In the genomic region with DNA sequence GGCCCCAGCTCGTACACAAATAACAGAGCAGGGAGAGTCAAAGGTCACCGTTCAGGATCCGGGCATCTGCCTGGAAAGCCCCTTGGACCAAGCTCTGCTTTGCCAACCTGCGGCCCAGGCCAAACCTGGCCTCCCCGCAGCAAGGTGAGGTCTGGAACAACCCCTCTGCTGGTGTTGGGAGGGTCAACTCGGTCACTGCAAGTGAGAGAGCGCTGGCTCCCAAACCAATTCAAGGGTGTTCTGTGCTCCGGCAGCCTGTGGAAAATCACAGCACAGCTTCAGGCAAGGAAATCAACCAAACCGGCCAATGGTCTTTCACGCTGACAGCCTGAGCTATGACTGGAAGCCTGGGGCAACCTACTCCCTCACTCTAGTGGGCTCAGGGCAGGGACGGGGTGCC, we compare ENCODE assay signal across 1 cellular context.
TF ChIP-seq lines count a peak whose summit lies in the region.

No MANE protein-coding gene starts in this region.

TF ChIP-seq in GM12878, 131 proteins besides CTCF, POLR2A, EP300 and RAD21:
- TF ChIP-seq IRF4 (IDR thresholded peaks at IDR 0.05; ENCODE audit: low read depth, low read length), result no peak
- TF ChIP-seq CEBPZ (IDR thresholded peaks at IDR 0.05; ENCODE audit: low read depth, low read length), result no peak
- no peak for TF ChIP-seq REST (IDR thresholded peaks at IDR 0.05; ENCODE audit: low read depth, low read length)
- TF ChIP-seq ZSCAN29 (IDR thresholded peaks at IDR 0.05), result no peak
- TF ChIP-seq IRF5 (IDR thresholded peaks at IDR 0.05; ENCODE audit: borderline replicate concordance), result no peak
- TF ChIP-seq, protein P1, sequence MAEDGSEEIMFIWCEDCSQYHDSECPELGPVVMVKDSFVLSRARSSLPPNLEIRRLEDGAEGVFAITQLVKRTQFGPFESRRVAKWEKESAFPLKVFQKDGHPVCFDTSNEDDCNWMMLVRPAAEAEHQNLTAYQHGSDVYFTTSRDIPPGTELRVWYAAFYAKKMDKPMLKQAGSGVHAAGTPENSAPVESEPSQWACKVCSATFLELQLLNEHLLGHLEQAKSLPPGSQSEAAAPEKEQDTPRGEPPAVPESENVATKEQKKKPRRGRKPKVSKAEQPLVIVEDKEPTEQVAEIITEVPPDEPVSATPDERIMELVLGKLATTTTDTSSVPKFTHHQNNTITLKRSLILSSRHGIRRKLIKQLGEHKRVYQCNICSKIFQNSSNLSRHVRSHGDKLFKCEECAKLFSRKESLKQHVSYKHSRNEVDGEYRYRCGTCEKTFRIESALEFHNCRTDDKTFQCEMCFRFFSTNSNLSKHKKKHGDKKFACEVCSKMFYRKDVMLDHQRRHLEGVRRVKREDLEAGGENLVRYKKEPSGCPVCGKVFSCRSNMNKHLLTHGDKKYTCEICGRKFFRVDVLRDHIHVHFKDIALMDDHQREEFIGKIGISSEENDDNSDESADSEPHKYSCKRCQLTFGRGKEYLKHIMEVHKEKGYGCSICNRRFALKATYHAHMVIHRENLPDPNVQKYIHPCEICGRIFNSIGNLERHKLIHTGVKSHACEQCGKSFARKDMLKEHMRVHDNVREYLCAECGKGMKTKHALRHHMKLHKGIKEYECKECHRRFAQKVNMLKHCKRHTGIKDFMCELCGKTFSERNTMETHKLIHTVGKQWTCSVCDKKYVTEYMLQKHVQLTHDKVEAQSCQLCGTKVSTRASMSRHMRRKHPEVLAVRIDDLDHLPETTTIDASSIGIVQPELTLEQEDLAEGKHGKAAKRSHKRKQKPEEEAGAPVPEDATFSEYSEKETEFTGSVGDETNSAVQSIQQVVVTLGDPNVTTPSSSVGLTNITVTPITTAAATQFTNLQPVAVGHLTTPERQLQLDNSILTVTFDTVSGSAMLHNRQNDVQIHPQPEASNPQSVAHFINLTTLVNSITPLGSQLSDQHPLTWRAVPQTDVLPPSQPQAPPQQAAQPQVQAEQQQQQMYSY (CRISPR knock-in tag; IDR thresholded peaks at IDR 0.05), result no peak
- TF ChIP-seq, protein P2, sequence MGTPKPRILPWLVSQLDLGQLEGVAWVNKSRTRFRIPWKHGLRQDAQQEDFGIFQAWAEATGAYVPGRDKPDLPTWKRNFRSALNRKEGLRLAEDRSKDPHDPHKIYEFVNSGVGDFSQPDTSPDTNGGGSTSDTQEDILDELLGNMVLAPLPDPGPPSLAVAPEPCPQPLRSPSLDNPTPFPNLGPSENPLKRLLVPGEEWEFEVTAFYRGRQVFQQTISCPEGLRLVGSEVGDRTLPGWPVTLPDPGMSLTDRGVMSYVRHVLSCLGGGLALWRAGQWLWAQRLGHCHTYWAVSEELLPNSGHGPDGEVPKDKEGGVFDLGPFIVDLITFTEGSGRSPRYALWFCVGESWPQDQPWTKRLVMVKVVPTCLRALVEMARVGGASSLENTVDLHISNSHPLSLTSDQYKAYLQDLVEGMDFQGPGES (IDR thresholded peaks at IDR 0.05), result no peak
- TF ChIP-seq STAT1 (conservative IDR thresholded peaks at IDR 0.05), result no peak
- no peak for TF ChIP-seq SMAD5 (IDR thresholded peaks at IDR 0.05; ENCODE audit: low read depth)
- no peak for TF ChIP-seq CREM (IDR thresholded peaks at IDR 0.05; ENCODE audit: low read depth)
- no peak for TF ChIP-seq PAX5 (IDR thresholded peaks at IDR 0.05; ENCODE audit: borderline replicate concordance, low read depth, low read length)
- no peak for TF ChIP-seq SP1 (IDR thresholded peaks at IDR 0.05; ENCODE audit: low read depth, low read length)
- TF ChIP-seq PAX8 (IDR thresholded peaks at IDR 0.05), result no peak
- TF ChIP-seq, protein P3, sequence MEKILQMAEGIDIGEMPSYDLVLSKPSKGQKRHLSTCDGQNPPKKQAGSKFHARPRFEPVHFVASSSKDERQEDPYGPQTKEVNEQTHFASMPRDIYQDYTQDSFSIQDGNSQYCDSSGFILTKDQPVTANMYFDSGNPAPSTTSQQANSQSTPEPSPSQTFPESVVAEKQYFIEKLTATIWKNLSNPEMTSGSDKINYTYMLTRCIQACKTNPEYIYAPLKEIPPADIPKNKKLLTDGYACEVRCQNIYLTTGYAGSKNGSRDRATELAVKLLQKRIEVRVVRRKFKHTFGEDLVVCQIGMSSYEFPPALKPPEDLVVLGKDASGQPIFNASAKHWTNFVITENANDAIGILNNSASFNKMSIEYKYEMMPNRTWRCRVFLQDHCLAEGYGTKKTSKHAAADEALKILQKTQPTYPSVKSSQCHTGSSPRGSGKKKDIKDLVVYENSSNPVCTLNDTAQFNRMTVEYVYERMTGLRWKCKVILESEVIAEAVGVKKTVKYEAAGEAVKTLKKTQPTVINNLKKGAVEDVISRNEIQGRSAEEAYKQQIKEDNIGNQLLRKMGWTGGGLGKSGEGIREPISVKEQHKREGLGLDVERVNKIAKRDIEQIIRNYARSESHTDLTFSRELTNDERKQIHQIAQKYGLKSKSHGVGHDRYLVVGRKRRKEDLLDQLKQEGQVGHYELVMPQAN (conservative IDR thresholded peaks at IDR 0.05), result no peak
- TF ChIP-seq, protein P4, sequence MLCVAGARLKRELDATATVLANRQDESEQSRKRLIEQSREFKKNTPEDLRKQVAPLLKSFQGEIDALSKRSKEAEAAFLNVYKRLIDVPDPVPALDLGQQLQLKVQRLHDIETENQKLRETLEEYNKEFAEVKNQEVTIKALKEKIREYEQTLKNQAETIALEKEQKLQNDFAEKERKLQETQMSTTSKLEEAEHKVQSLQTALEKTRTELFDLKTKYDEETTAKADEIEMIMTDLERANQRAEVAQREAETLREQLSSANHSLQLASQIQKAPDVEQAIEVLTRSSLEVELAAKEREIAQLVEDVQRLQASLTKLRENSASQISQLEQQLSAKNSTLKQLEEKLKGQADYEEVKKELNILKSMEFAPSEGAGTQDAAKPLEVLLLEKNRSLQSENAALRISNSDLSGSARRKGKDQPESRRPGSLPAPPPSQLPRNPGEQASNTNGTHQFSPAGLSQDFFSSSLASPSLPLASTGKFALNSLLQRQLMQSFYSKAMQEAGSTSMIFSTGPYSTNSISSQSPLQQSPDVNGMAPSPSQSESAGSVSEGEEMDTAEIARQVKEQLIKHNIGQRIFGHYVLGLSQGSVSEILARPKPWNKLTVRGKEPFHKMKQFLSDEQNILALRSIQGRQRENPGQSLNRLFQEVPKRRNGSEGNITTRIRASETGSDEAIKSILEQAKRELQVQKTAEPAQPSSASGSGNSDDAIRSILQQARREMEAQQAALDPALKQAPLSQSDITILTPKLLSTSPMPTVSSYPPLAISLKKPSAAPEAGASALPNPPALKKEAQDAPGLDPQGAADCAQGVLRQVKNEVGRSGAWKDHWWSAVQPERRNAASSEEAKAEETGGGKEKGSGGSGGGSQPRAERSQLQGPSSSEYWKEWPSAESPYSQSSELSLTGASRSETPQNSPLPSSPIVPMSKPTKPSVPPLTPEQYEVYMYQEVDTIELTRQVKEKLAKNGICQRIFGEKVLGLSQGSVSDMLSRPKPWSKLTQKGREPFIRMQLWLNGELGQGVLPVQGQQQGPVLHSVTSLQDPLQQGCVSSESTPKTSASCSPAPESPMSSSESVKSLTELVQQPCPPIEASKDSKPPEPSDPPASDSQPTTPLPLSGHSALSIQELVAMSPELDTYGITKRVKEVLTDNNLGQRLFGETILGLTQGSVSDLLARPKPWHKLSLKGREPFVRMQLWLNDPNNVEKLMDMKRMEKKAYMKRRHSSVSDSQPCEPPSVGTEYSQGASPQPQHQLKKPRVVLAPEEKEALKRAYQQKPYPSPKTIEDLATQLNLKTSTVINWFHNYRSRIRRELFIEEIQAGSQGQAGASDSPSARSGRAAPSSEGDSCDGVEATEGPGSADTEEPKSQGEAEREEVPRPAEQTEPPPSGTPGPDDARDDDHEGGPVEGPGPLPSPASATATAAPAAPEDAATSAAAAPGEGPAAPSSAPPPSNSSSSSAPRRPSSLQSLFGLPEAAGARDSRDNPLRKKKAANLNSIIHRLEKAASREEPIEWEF (IDR thresholded peaks at IDR 0.05; ENCODE audit: insufficient replicate concordance, low read depth, low read length), result no peak
- no peak for TF ChIP-seq FOXM1 (IDR thresholded peaks at IDR 0.05; ENCODE audit: low read depth, low read length)
- TF ChIP-seq HDGF (IDR thresholded peaks at IDR 0.05), result no peak
